Comparison of ENCODE assay signal across 25 cellular contexts in genomic region chr6:157158456-157158855, GRCh38.
"Had no signal": no experiment of that assay in that cellular context is flagged by ENCODE, and none has a peak within 500 bp of the region (broad histone marks: within the 10 kb centered on the region; RNA-seq: fewer than 3 reads in every experiment).

No MANE protein-coding gene starts in this region.

- H3K4me3 ChIP-seq: dorsolateral prefrontal cortex, esophagus squamous epithelium, gastroesophageal sphincter, left ventricle myocardium inferior, lower lobe of right lung, psoas muscle, right lobe of liver, stomach, thoracic aorta had no signal

- H3K27me3 Mint-ChIP-seq: memory B cell; naive thymus-derived CD8-positive, alpha-beta T cell had no signal

- H3K9me3 ChIP-seq: esophagus squamous epithelium, gastroesophageal sphincter, left ventricle myocardium inferior, lower lobe of right lung, neutrophil, psoas muscle, right lobe of liver, stomach, thoracic aorta had no signal

- DNase-seq: cortex of kidney; dorsolateral prefrontal cortex; effector CD8-positive, alpha-beta T cell; esophagus squamous epithelium; foreskin fibroblast; glutamatergic neuron; kidney; left cardiac atrium; left ventricle myocardium inferior; lower lobe of right lung; naive thymus-derived CD8-positive, alpha-beta T cell; psoas muscle; retina; right lobe of liver; stimulated activated CD4-positive, alpha-beta T cell treated with anti-CD3 and anti-CD28 coated beads, Interleukin-15, amount 100 ng/mL, for 24 hours; stimulated activated CD4-positive, alpha-beta T cell treated with anti-CD3 and anti-CD28 coated beads, Interleukin-1b, Interleukin-23, amount 100 ng/mL, for 48 hours; stimulated activated CD4-positive, alpha-beta T cell treated with anti-CD3 and anti-CD28 coated beads, Interleukin-4, amount 100 ng/mL, for 24 hours; stimulated activated naive CD4-positive, alpha-beta T cell; stomach; substantia nigra; trophoblast cell had no signal

- H3K9me3 Mint-ChIP-seq: memory B cell; naive thymus-derived CD8-positive, alpha-beta T cell had no signal

- FAIRE-seq: kidney had no signal

- H3K4me1 ChIP-seq: esophagus squamous epithelium, gastroesophageal sphincter, lower lobe of right lung, right lobe of liver, stomach had no signal

- H3K36me3 ChIP-seq: right lobe of liver, thoracic aorta had no signal

- H3K4me3 Mint-ChIP-seq: memory B cell; naive thymus-derived CD8-positive, alpha-beta T cell had no signal

- ATAC-seq: gastroesophageal sphincter; left cardiac atrium; naive thymus-derived CD8-positive, alpha-beta T cell; right lobe of liver had no signal

- H3K27ac ChIP-seq: dorsolateral prefrontal cortex, esophagus squamous epithelium, gastroesophageal sphincter, left ventricle myocardium inferior, lower lobe of right lung, neutrophil, psoas muscle, right lobe of liver, stomach, thoracic aorta had no signal

- H3K27me3 ChIP-seq: dorsolateral prefrontal cortex, esophagus squamous epithelium, gastroesophageal sphincter, neutrophil, right lobe of liver, stomach had no signal
